8 cellular contexts compared by ENCODE assay signal in genomic region chr11:118145285-118146227, GRCh38. TPM values are rescaled to one million over a fixed set of nuclear protein-coding genes. Genes with fewer than 3 reads are reported as not detected.
DNase-seq lines count a peak whose midpoint lies in the region; ATAC-seq and TF ChIP-seq lines count a peak whose summit lies in the region.

No MANE protein-coding gene starts in this region.

- H4K20me1 ChIP-seq in KMS-11 (ENCODE audit: insufficient read depth) (no peaks in the 10 kb centered on the region), neural cell (ENCODE audit: insufficient read depth) (no peaks in the 10 kb centered on the region)

- no peaks in the 10 kb centered on the region for H3K9me3 ChIP-seq in neural cell (ENCODE audit: low read length)

- peak overlapping the region; percentile 25; the same call in 1 of the 2 replicates for H3K4me2 ChIP-seq in KMS-11
- H3K4me2 ChIP-seq in neural cell (ENCODE audit: low read length): peak overlapping the region; percentile 46

- TF ChIP-seq CTCF in KMS-11 (conservative IDR thresholded peaks at IDR 0.05; ENCODE audit: low read depth, low read length) (peak; percentile 81), fibroblast of villous mesenchyme (IDR thresholded peaks at IDR 0.05; ENCODE audit: insufficient read depth, low read depth, low read length) (peak; percentile 84), neural cell (IDR thresholded peaks at IDR 0.05; ENCODE audit: poor library complexity, severe bottlenecking) (peak; percentile 99)

- in situ Hi-C loops in Caki2 (cut with HindIII; ENCODE audit: low pct_unique_long_range_greater_than_20kb, low sequenced_read_pairs): no loop called here

- TF ChIP-seq RAD21 in neural cell (conservative IDR thresholded peaks at IDR 0.05): peak; percentile 99

- TF ChIP-seq EP300 in neural cell (conservative IDR thresholded peaks at IDR 0.05; ENCODE audit: poor library complexity, severe bottlenecking): peak; percentile 12

- H3K79me2 ChIP-seq in KMS-11 (ENCODE audit: insufficient read depth, low read depth) (no peaks in the 10 kb centered on the region), neural cell (replicated peaks; ENCODE audit: insufficient read depth, low read length) (no peaks in the 10 kb centered on the region)

- no peak overlapping the region for H3K27ac ChIP-seq in KMS-11
- H3K27ac ChIP-seq in neural cell (ENCODE audit: low read length): no peak overlapping the region

- ATAC-seq in GM21529 (IDR thresholded peaks at IDR 0.05; ENCODE audit: unreplicated experiment): peak; percentile 88
- peak; percentile 98 for ATAC-seq in stimulated activated naive CD8-positive, alpha-beta T cell treated with anti-CD3 and anti-CD28 coated beads, Interleukin-15, Interleukin-2, amounts not matched to agents 100 U/mL and 50 U/mL, for 24 hours

- H3K9me2 ChIP-seq in neural cell (ENCODE audit: insufficient read depth, low read length): no peaks in the 10 kb centered on the region

- H3K9ac ChIP-seq in KMS-11 (no peak overlapping the region), neural cell (ENCODE audit: low read length) (peak overlapping the region; percentile 55)

- H3F3A ChIP-seq in neural cell (ENCODE audit: insufficient read depth, low read length, poor library complexity, severe bottlenecking): no peaks in the 10 kb centered on the region

- DNase-seq in Caki2 (ENCODE audit: low read depth) (peak; percentile 79), RPMI8226 (peak; percentile 91), fibroblast of villous mesenchyme (ENCODE audit: low read depth) (peak; percentile 55)
- DNase-seq in activated effector memory CD4-positive, alpha-beta T cell treated with Interleukin-2 at 50 U/mL for 16 hours: peak; percentile 79
- peak; percentile 94 for DNase-seq in stimulated activated naive CD8-positive, alpha-beta T cell treated with anti-CD3 and anti-CD28 coated beads, Interleukin-15, Interleukin-2, amounts not matched to agents 100 U/mL and 50 U/mL, for 24 hours

- H3K4me1 ChIP-seq in KMS-11 (ENCODE audit: low read depth, poor library complexity, severe bottlenecking): no peaks in the 10 kb centered on the region

- H3K36me3 ChIP-seq in KMS-11 (ENCODE audit: insufficient read depth) (no peaks in the 10 kb centered on the region), neural cell (ENCODE audit: insufficient read depth, low read length) (no peaks in the 10 kb centered on the region)

- no peak overlapping the region for H3K4me3 ChIP-seq in KMS-11 (IDR thresholded peaks at IDR 0.05; ENCODE audit: insufficient read depth, low read depth, low read length)
- H3K4me3 ChIP-seq in fibroblast of villous mesenchyme (ENCODE audit: low read depth, low read length): peak overlapping the region; percentile 51
- peak overlapping the region; percentile 80 for H3K4me3 ChIP-seq in neural cell (ENCODE audit: low read length)

- H3K27me3 ChIP-seq in KMS-11 (ENCODE audit: insufficient read depth, low read depth) (peaks cover 4% of the 10 kb centered on the region; the same call in 1 of the 2 replicates), neural cell (ENCODE audit: insufficient read depth, low read depth, low read length) (peaks cover 39% of the 10 kb centered on the region)

- H2AFZ ChIP-seq in KMS-11 (ENCODE audit: low read depth) (peak overlapping the region; percentile 59; the same call in 1 of the 2 replicates), neural cell (ENCODE audit: low read depth, low read length) (peak overlapping the region; percentile 47)

TF ChIP-seq in neural cell, 6 proteins besides CTCF, POLR2A, EP300 and RAD21:
- TF ChIP-seq EZH2 (IDR thresholded peaks at IDR 0.05; ENCODE audit: borderline replicate concordance, insufficient read depth, low read length, poor library complexity, severe bottlenecking): no peak
- no peak for TF ChIP-seq POLR2AphosphoS5 (IDR thresholded peaks at IDR 0.05)
- peak; percentile 99 for TF ChIP-seq SMC3 (conservative IDR thresholded peaks at IDR 0.05; ENCODE audit: poor library complexity)
- TF ChIP-seq TAF1 (IDR thresholded peaks at IDR 0.05; ENCODE audit: low read depth): no peak
- peak; percentile 33 for TF ChIP-seq MXI1 (conservative IDR thresholded peaks at IDR 0.05; ENCODE audit: poor library complexity, severe bottlenecking)
- TF ChIP-seq REST (IDR thresholded peaks at IDR 0.05; ENCODE audit: borderline replicate concordance): no peak

RNA-seq across cellular contexts. Expression of gene SCN4B, which starts 7.1 kb away (rescaled TPM):
- total RNA-seq in Caki2 (2014; rRNA removed; shearing (Covaris generic); ENCODE audit: low replicate concordance): 0.38 and 0.68 TPM in 2 replicates
- not detected in 2 replicates for total RNA-seq in fibroblast of villous mesenchyme
- polyA plus RNA-seq in neural cell: 0.61 and 0.92 TPM in 2 replicates
- polyA minus RNA-seq in neural cell: 0.73 TPM in 1 of 2 replicates, not detected in the other

RNA-seq across cellular contexts. Expression of gene SCN2B, which starts 30.9 kb away (rescaled TPM):
- total RNA-seq in Caki2 (2014; rRNA removed; shearing (Covaris generic); ENCODE audit: low replicate concordance): not detected in 2 replicates
- not detected in 2 replicates for total RNA-seq in fibroblast of villous mesenchyme
- polyA plus RNA-seq in neural cell: 1.0 and 1.1 TPM in 2 replicates
- polyA minus RNA-seq in neural cell: 3.2 and 4.6 TPM in 2 replicates

RNA-seq across cellular contexts. Expression of gene SMIM35, which starts 58.8 kb away (rescaled TPM):
- not detected in 2 replicates for total RNA-seq in Caki2 (2014; rRNA removed; shearing (Covaris generic); ENCODE audit: low replicate concordance)
- not detected in 2 replicates for total RNA-seq in fibroblast of villous mesenchyme
- 0.12 TPM in 1 of 2 replicates, not detected in the other for polyA plus RNA-seq in neural cell
- polyA minus RNA-seq in neural cell: not detected in 2 replicates
